Comparison of ENCODE assay signal across 29 cellular contexts in the genomic region with DNA sequence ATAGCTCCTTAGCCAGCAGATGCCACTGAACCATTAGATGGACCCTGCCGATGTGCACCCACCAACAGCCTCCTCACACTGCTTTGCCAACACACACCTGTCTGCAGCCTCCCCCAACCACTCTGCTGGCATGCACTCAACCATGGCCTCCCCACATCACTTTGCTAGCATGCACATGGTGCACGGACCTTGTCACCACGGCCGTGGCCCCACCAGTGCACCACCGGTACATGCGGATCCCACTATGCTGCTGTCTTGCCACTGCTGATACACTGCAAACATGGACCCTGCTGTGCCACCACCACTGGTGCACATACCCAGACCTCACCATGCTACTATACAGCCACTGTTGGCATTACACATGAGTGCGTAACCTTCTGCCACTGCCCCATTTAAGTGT.
"Had no signal": no experiment of that assay in that cellular context is flagged by ENCODE, and none has a peak within 500 bp of the region (broad histone marks: within the 10 kb centered on the region; RNA-seq: fewer than 3 reads in every experiment).

No MANE protein-coding gene starts in this region.

- H3K36me3 Mint-ChIP-seq: naive B cell had no signal

- H3K9me3 ChIP-seq: esophagus squamous epithelium, mucosa of descending colon, pancreas, right lobe of liver, stomach, thyroid gland, uterus had no signal

- H3K27ac ChIP-seq: coronary artery, esophagus squamous epithelium, pancreas, right lobe of liver, stomach, thyroid gland, uterus had no signal

- ATAC-seq: left lobe of liver, mucosa of descending colon, pancreas had no signal

- H3K9me3 Mint-ChIP-seq: central memory CD8-positive, alpha-beta T cell; type B pancreatic cell had no signal

- H3K27me3 ChIP-seq: esophagus squamous epithelium, pancreas, right lobe of liver, thyroid gland, uterus had no signal

- DNase-seq: dermis blood vessel endothelial cell; effector memory CD4-positive, alpha-beta T cell; erythroblast; esophagus squamous epithelium; foreskin melanocyte; glutamatergic neuron; hypothalamus; mesenchymal stem cell; mucosa of descending colon; naive B cell; occipital lobe; pancreas; right lobe of liver; small intestine; stimulated activated CD4-positive, alpha-beta T cell treated with anti-CD3 and anti-CD28 coated beads, Interleukin-1b, Interleukin-23, amount 100 ng/mL, for 48 hours; stimulated activated CD4-positive, alpha-beta T cell treated with anti-CD3 and anti-CD28 coated beads, Interleukin-4, amount 100 ng/mL, for 1 hour; stimulated activated CD8-positive, alpha-beta memory T cell treated with anti-CD3 and anti-CD28 coated beads, Interleukin-4, amount 100 ng/mL, for 48 hours; stimulated activated naive CD4-positive, alpha-beta T cell treated with Interleukin-2 at 50 U/mL for 16 hours; stomach; thyroid gland; uterus had no signal

- H3K4me1 ChIP-seq: esophagus squamous epithelium, pancreas, right lobe of liver, stomach, thyroid gland, uterus had no signal

- H3K27ac Mint-ChIP-seq: mesothelial cell of epicardium; naive B cell; natural killer cell treated with Interleukin-12 subunit alpha and Interleukin-12 subunit beta and Interleukin-15 and Interleukin-18, amount 100 ng/mL, for 72 hours; type B pancreatic cell had no signal

- H3K4me3 ChIP-seq: coronary artery, esophagus squamous epithelium, mucosa of descending colon, pancreas, right lobe of liver, stomach, thyroid gland, uterus had no signal

- FAIRE-seq: endometrium, keratinocyte, pancreas, small intestine had no signal

- H3K27me3 Mint-ChIP-seq: type B pancreatic cell had no signal

- H3K36me3 ChIP-seq: esophagus squamous epithelium, pancreas, right lobe of liver, stomach, thyroid gland, uterus had no signal

- H3K4me3 Mint-ChIP-seq: central memory CD8-positive, alpha-beta T cell; mesothelial cell of epicardium; naive B cell; natural killer cell treated with Interleukin-12 subunit alpha and Interleukin-12 subunit beta and Interleukin-15 and Interleukin-18, amount 100 ng/mL, for 72 hours; type B pancreatic cell had no signal

- H3K4me1 Mint-ChIP-seq: central memory CD8-positive, alpha-beta T cell; naive B cell had no signal
